ENCODE assay signal across 8 cellular contexts in the genomic region with DNA sequence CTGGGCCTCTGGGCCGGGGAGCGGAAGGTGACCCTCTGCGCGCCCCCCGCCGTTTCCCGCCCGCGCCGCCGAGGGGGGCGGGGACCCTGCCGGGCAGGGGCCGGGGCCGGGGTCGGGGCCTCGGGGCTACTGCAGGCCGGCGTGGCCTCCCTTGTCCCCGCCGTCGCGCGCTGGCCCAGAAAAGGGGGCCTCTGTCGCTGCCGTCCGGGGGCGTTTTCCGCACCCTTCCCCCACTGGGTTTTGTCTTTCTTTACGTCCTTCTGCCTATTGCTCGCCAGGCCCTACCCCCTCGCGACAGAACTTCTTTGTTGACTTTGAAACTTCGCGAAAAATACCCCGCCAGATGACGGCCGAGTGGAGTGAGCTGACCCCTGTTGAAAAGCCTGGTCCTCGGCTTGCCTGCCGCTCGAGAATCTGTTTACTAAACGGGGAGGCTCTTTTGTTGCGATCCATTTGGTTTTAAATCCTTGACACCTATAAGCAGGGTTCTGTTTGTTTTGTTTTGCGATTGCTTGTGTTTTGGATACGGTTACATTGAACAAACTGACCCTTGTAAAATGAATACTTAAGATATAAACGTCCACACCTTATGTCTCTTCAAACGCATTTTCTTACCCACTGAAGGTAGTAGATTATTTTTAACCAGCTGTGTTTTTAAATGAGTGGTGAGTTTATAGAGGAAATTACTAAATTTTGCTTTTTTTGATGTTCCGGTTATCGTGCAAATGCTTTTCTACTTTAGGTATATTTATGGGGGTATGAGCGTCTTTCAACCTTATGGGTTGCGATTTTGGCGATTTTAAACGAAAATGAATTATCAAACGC. TPM values are rescaled to one million over a fixed set of nuclear protein-coding genes. Genes with fewer than 3 reads are reported as not detected.
DNase-seq lines count a peak whose midpoint lies in the region; ATAC-seq, FAIRE-seq and TF ChIP-seq lines count a peak whose summit lies in the region.

No MANE protein-coding gene starts in this region.

- peaks cover 0 to 37% of the 10 kb centered on the region in 2 experiments; a peak in 2 of 4 replicates for H3K79me1 ChIP-seq in IMR-90 (ENCODE audit: low read depth in 1 of 2, low read length in 2 of 2)

- H3K56ac ChIP-seq in IMR-90 (ENCODE audit: extremely low read depth, insufficient read depth, low read length): peak overlapping the region; percentile 1; the same call in 1 of the 2 replicates

- ATAC-seq in GM21447 (IDR thresholded peaks at IDR 0.05; ENCODE audit: unreplicated experiment) (peak; percentile 34), IMR-90 (ENCODE audit: low read depth) (peak; percentile 12), K562 (peak; percentile 47)

- peak overlapping the region; percentile 85 for H3K18ac ChIP-seq in IMR-90 (ENCODE audit: low read depth, low read length)

- no peaks in the 10 kb centered on the region for H3K9me3 ChIP-seq in IMR-90 (ENCODE audit: control insufficient read depth, insufficient read depth, low read length)
- H3K9me3 ChIP-seq in SU-DHL-6 (ENCODE audit: insufficient read depth, low read length): no peaks in the 10 kb centered on the region
- H3K9me3 ChIP-seq in K562 (replicated peaks; ENCODE audit: control insufficient read depth, insufficient read depth, low read depth, low read length): no peaks in the 10 kb centered on the region

- H3K9ac ChIP-seq in IMR-90 (ENCODE audit: low read depth, low read length) (peak overlapping the region; percentile 91), SU-DHL-6 (ENCODE audit: low read length) (peak overlapping the region; percentile 78), K562 (ENCODE audit: insufficient read depth in 1 of 2, low read depth in 2 of 2, low read length in 2 of 2) (peak overlapping the region; percentile 93 to 97)

- peak overlapping the region; percentile 91 for H2AK9ac ChIP-seq in IMR-90 (replicated peaks; ENCODE audit: low read depth, low read length, poor library complexity)

- H3K9me3 Mint-ChIP-seq in Calu3 (ENCODE audit: low read depth, unreplicated experiment) (no peaks in the 10 kb centered on the region), immature natural killer cell (no peaks in the 10 kb centered on the region)

- peaks cover 40% of the 10 kb centered on the region for H3K36me3 Mint-ChIP-seq in Calu3 (ENCODE audit: insufficient read depth, unreplicated experiment)
- H3K36me3 Mint-ChIP-seq in immature natural killer cell: no peaks in the 10 kb centered on the region

- H3K36me3 ChIP-seq in IMR-90 (ENCODE audit: control insufficient read depth, insufficient read depth, low read length) (no peaks in the 10 kb centered on the region), SU-DHL-6 (ENCODE audit: low read length) (no peaks in the 10 kb centered on the region), K562 (ENCODE audit: control insufficient read depth, insufficient read depth, low read length) (peaks cover 21% of the 10 kb centered on the region; the same call in 2 of the 3 replicates)

- peak; percentile 39; the same call in 1 of the 2 replicates for TF ChIP-seq EP300 in K562 (IDR thresholded peaks at IDR 0.05; ENCODE audit: low read length)

- H2AFZ ChIP-seq in IMR-90 (replicated peaks; ENCODE audit: low read length, poor library complexity) (peak overlapping the region; percentile 97), SU-DHL-6 (ENCODE audit: low read depth, low read length, severe bottlenecking) (peak overlapping the region; percentile 65), K562 (ENCODE audit: low read depth, low read length) (peak overlapping the region; percentile 55)

- peak overlapping the region; percentile 84 to 91; a peak in 3 of 4 replicates for H4K8ac ChIP-seq in IMR-90 (ENCODE audit: low read depth in 2 of 2, low read length in 2 of 2)

- H3K27ac Mint-ChIP-seq in Calu3 (ENCODE audit: unreplicated experiment) (peak overlapping the region; percentile 99), immature natural killer cell (peak overlapping the region; percentile 98 to 99 (median 99))

- peak overlapping the region; percentile 97 for H3K4me2 ChIP-seq in IMR-90 (ENCODE audit: low read depth, low read length)
- H3K4me2 ChIP-seq in SU-DHL-6 (ENCODE audit: low read depth, low read length, poor library complexity, severe bottlenecking): peak overlapping the region; percentile 83
- H3K4me2 ChIP-seq in K562 (ENCODE audit: insufficient read depth, low read length): peak overlapping the region; percentile 95

- dilution Hi-C loops in IMR-90 (cut with HindIII; ENCODE audit: low sequenced_read_pairs, unreplicated experiment): no loop called here

- H4K20me1 ChIP-seq in IMR-90 (ENCODE audit: insufficient read depth, low read length): peaks cover 41% of the 10 kb centered on the region
- peaks cover 15% of the 10 kb centered on the region for H4K20me1 ChIP-seq in SU-DHL-6 (ENCODE audit: low read depth, low read length)
- peaks cover 33% of the 10 kb centered on the region for H4K20me1 ChIP-seq in K562 (replicated peaks; ENCODE audit: control insufficient read depth, insufficient read depth, low read length)

- peak overlapping the region; percentile 11 for H3K23ac ChIP-seq in IMR-90 (ENCODE audit: low read depth, low read length)

- H3K4me3 Mint-ChIP-seq in Calu3 (ENCODE audit: low read depth, unreplicated experiment) (peak overlapping the region; percentile 93), immature natural killer cell (peak overlapping the region; percentile 98 to 100 (median 99))

- no peak overlapping the region for H2BK20ac ChIP-seq in IMR-90 (ENCODE audit: low read depth, low read length)

- peaks cover 53% of the 10 kb centered on the region for H3K79me2 ChIP-seq in SU-DHL-6 (ENCODE audit: insufficient read depth, low read length)
- peaks cover 81% of the 10 kb centered on the region for H3K79me2 ChIP-seq in K562 (ENCODE audit: control insufficient read depth, insufficient read depth, low read length)

- H3K4me1 Mint-ChIP-seq in Calu3 (ENCODE audit: low read depth, unreplicated experiment) (peaks cover 27% of the 10 kb centered on the region), immature natural killer cell (peaks cover 49 to 63% of the 10 kb centered on the region in 2 donors)

- in situ Hi-C loops in IMR-90 (cut with MboI; ENCODE audit: low sequenced_read_pairs): no loop called here
- in situ Hi-C loops in K562 (cut with MboI): no loop called here

- H3K27me3 ChIP-seq in IMR-90 (ENCODE audit: control insufficient read depth, insufficient read depth, low read length): no peaks in the 10 kb centered on the region
- H3K27me3 ChIP-seq in SU-DHL-6 (ENCODE audit: low read length): no peaks in the 10 kb centered on the region
- H3K27me3 ChIP-seq in K562 (ENCODE audit: control insufficient read depth in 2 of 2, insufficient read depth in 2 of 2, low read length in 2 of 2): no peaks in the 10 kb centered on the region

- DNase-seq in Calu3: peak; percentile 50
- DNase-seq in IMR-90: peak; percentile 50
- peak; percentile 69 to 89 (median 80) for DNase-seq in K562 (ENCODE audit: extremely low read depth in 1 of 4, low spot score in 3 of 4)
- DNase-seq in immature natural killer cell: peak; percentile 49 to 54 (median 51)
- DNase-seq in stimulated activated CD4-positive, alpha-beta T cell treated with anti-CD3 and anti-CD28 coated beads, Interleukin-1b, Interleukin-23, amount 100 ng/mL, for 4 hours (ENCODE audit: low read depth in 2 of 2): peak; percentile 31 to 42
- DNase-seq in AG20443 (ENCODE audit: low spot score): no peak

- no peak overlapping the region for H2BK15ac ChIP-seq in IMR-90 (ENCODE audit: low read depth, low read length)

- peak overlapping the region; percentile 83 for H3K4ac ChIP-seq in IMR-90 (ENCODE audit: low read depth, low read length)

- H2AK5ac ChIP-seq in IMR-90 (ENCODE audit: low read depth, low read length): no peak overlapping the region

- BruUV-seq in Calu3 (replicated peaks; lab: Mats Ljungman, UMichigan): TSS peak; percentile 54
- no TSS peak for BruUV-seq in IMR-90 (replicated peaks; lab: Mats Ljungman, UMichigan)
- BruUV-seq in K562 (replicated peaks; lab: Mats Ljungman, UMichigan): TSS peak; percentile 48

- peak overlapping the region; percentile 3; the same call in 1 of the 2 replicates for H4K5ac ChIP-seq in IMR-90 (ENCODE audit: low read depth, low read length)

- H3K9me2 ChIP-seq in SU-DHL-6 (replicated peaks; ENCODE audit: insufficient read depth, low read length): no peaks in the 10 kb centered on the region

- TF ChIP-seq POLR2A in IMR-90 (IDR thresholded peaks at IDR 0.05; ENCODE audit: low read depth, low read length): no peak
- no peak for TF ChIP-seq POLR2A in K562 (conservative IDR thresholded peaks at IDR 0.05)

- peak overlapping the region; percentile 99 for H3K27ac ChIP-seq in IMR-90 (ENCODE audit: insufficient read depth, low read length)
- H3K27ac ChIP-seq in SU-DHL-6 (ENCODE audit: low read depth, low read length): peak overlapping the region; percentile 89
- H3K27ac ChIP-seq in K562 (ENCODE audit: extremely low read depth, low read depth, low read length): peak overlapping the region; percentile 96

- H3F3A ChIP-seq in SU-DHL-6 (ENCODE audit: insufficient read depth): peaks cover 16% of the 10 kb centered on the region; the same call in 1 of the 2 replicates

- WGBS in IMR-90 (ENCODE audit: extremely low coverage in 2 of 2, insufficient read length in 1 of 2), 2 experiments: 2% methylated on average over 12 of the region's 54 CpGs; no CpG with 5 or more reads in 1 of the 2 experiments
- WGBS in K562 (ENCODE audit: insufficient coverage, low coverage, missing lambda C conversion rate): under 1% methylated on average over 37 of the region's 54 CpGs

- no peak for FAIRE-seq in K562 (lab: Jason Lieb, UNC)

- peak overlapping the region; percentile 95 for H2BK5ac ChIP-seq in IMR-90 (ENCODE audit: low read depth, low read length, poor library complexity, severe bottlenecking)

- peak overlapping the region; percentile 92 for H3K4me3 ChIP-seq in IMR-90 (ENCODE audit: insufficient read depth, low read depth, low read length)
- H3K4me3 ChIP-seq in SU-DHL-6 (ENCODE audit: insufficient read depth, low read length, poor library complexity, severe bottlenecking): peak overlapping the region; percentile 87
- H3K4me3 ChIP-seq in K562: peak overlapping the region; percentile 60

- H3K14ac ChIP-seq in IMR-90 (replicated peaks; ENCODE audit: low read depth, low read length): peak overlapping the region; percentile 54

- H2BK120ac ChIP-seq in IMR-90 (ENCODE audit: low read depth, low read length): peak overlapping the region; percentile 1

- TF ChIP-seq CTCF in Calu3 (IDR thresholded peaks at IDR 0.05; ENCODE audit: unreplicated experiment): no peak
- TF ChIP-seq CTCF in IMR-90 (conservative IDR thresholded peaks at IDR 0.05; ENCODE audit: low read depth, low read length): no peak
- no peak for TF ChIP-seq CTCF in SU-DHL-6 (IDR thresholded peaks at IDR 0.05; ENCODE audit: insufficient read depth, low read length, poor library complexity, severe bottlenecking)
- TF ChIP-seq CTCF in K562 (IDR thresholded peaks at IDR 0.05 in 2 of 3, conservative IDR thresholded peaks at IDR 0.05 in 1 of 3; ENCODE audit: insufficient read depth in 2 of 3, low read depth in 1 of 3, low read length in 3 of 3): peak in 1 of 3 experiments; percentile 8; a peak in 1 of 6 replicates

- H3K27me3 Mint-ChIP-seq in Calu3 (ENCODE audit: unreplicated experiment): no peaks in the 10 kb centered on the region
- H3K27me3 Mint-ChIP-seq in immature natural killer cell (ENCODE audit: low read depth in 3 of 3): peaks cover 6 to 17% (median 9%) of the 10 kb centered on the region in 3 donors

- no peak for TF ChIP-seq RAD21 in IMR-90 (IDR thresholded peaks at IDR 0.05; ENCODE audit: low read length)
- no peak for TF ChIP-seq RAD21 in K562 (CRISPR knock-in tag; conservative IDR thresholded peaks at IDR 0.05 in 1 of 2, IDR thresholded peaks at IDR 0.05 in 1 of 2)

- peaks cover 9% of the 10 kb centered on the region for H3K9me1 ChIP-seq in IMR-90 (ENCODE audit: insufficient read depth, low read length)
- no peaks in the 10 kb centered on the region for H3K9me1 ChIP-seq in K562 (ENCODE audit: control insufficient read depth, insufficient read depth, low read length)

- CTCF ChIA-PET in Calu3 (lab: Charles Lee) (interaction anchor here (0.9 to 1.0 kb wide), 4 partner anchors 10 to 70 kb away, joined by 3 to 5 read pairs (median 4); no protein-coding TSS in a partner anchor), IMR-90 (lab: Yijun Ruan, JAX) (interaction anchor here (1.1 kb wide), 1 partner anchor 10 kb away, joined by 3 read pairs; no protein-coding TSS in a partner anchor), K562 (lab: Yijun Ruan, JAX; ENCODE audit: low intra/inter-chr PET ratio) (no interaction called here)

- POLR2A ChIA-PET in IMR-90 (lab: Charles Lee; ENCODE audit: unreplicated experiment): interaction anchor here (0.6 kb wide), 1 partner anchor 14 kb away, joined by 5 read pairs; no protein-coding TSS in a partner anchor
- POLR2A ChIA-PET in K562 (lab: Yijun Ruan, JAX): interaction anchor here (0.8 to 4.0 kb wide), 23 partner anchors 10 to 104 kb away, joined by 3 to 38 read pairs (median 6); partner anchors contain the start of genes ATPSCKMT and CCT5

- peak overlapping the region; percentile 31 for H4K91ac ChIP-seq in IMR-90 (ENCODE audit: insufficient read depth, low read depth, low read length)

- H3K4me1 ChIP-seq in IMR-90 (ENCODE audit: control insufficient read depth, insufficient read depth, low read length) (peaks cover 10% of the 10 kb centered on the region), K562 (replicated peaks in 1 of 2; ENCODE audit: control insufficient read depth in 2 of 2, insufficient read depth in 2 of 2, low read length in 2 of 2) (peaks cover 22 to 36% of the 10 kb centered on the region in 2 experiments)

- intact Hi-C loops in Calu3 (cut with micrococcal nuclease; ENCODE audit: unreplicated experiment): loop anchor here (2.0 kb wide), 1 partner anchor 69 kb away; no protein-coding TSS in a partner anchor
- intact Hi-C loops in IMR-90 (cut with micrococcal nuclease): loop anchor here (5.0 kb wide), 1 partner anchor 68 kb away; no protein-coding TSS in a partner anchor
- intact Hi-C loops in K562 (cut with micrococcal nuclease): loop anchor here (5.0 to 10.0 kb wide), 3 partner anchors 62 to 151 kb away; partner anchors contain the start of gene CCT5

RNA-seq across cellular contexts. Expression of gene MARCHF6, which starts 0.8 kb away (rescaled TPM):
- total RNA-seq in Calu3 (2022): 155 and 160 TPM in 2 replicates
- 55.2 and 71.4 TPM in 2 replicates for total RNA-seq in IMR-90 (2012; rRNA removed)
- 45.9 and 62.6 TPM in 2 replicates for polyA plus RNA-seq in IMR-90 (2012; rRNA removed)
- 13.2 and 14.4 TPM in 2 replicates for polyA plus RNA-seq in IMR-90 (2012; cell fraction: cytosol; rRNA removed)
- 65.9 and 496 TPM in 2 replicates for polyA plus RNA-seq in IMR-90 (2012; cell fraction: nucleus; rRNA removed; ENCODE audit: low replicate concordance)
- total RNA-seq in K562 (2011; cell fraction: chromatin; rRNA removed; ENCODE audit: low replicate concordance): 561 and 734 TPM in 2 replicates
- 300 and 404 TPM in 2 replicates for total RNA-seq in K562 (2011; cell fraction: nucleolus; rRNA removed)
- 460 and 488 TPM in 2 replicates for total RNA-seq in K562 (2011; cell fraction: nucleoplasm; rRNA removed)
- 68.1 and 82.1 TPM in 2 replicates for total RNA-seq in K562 (2014; rRNA removed)
- total RNA-seq in K562 (2014; rRNA removed; fragmentation: Illumina TruSeq; extraction: Trizol): 110 and 145 TPM in 2 replicates
- 73.8 and 74.1 TPM in 2 replicates for total RNA-seq in K562 (2015; rRNA removed; fragmentation: Illumina TruSeq; extraction: Trizol)
- total RNA-seq in K562 (2021): 173 and 197 TPM in 2 replicates
- 363 and 456 TPM in 2 replicates for polyA plus RNA-seq in K562 (2011; rRNA removed)
- 108 and 266 TPM in 2 replicates for polyA plus RNA-seq in K562 (2011; cell fraction: cytosol; rRNA removed)
- 690 and 1,115 TPM in 2 replicates for polyA plus RNA-seq in K562 (2011; cell fraction: nucleus; rRNA removed)
- 113 TPM in 2 replicates for polyA plus RNA-seq in K562 (2012)
- 97.2 and 107 TPM in 2 replicates for polyA plus RNA-seq in K562 (2014; fragmentation: Illumina TruSeq; extraction: Trizol)
- 100 to 1,000 TPM; 170 to 176 TPM for polyA plus RNA-seq in K562 (2014; fragmentation: Nextera tagmentation; extraction: Ambion mirVana)
- 113 and 116 TPM in 2 replicates for polyA plus RNA-seq in K562 (2014; rRNA removed)
- polyA minus RNA-seq in K562 (2011; rRNA and poly(A)+ RNA removed): 714 and 809 TPM in 2 replicates
- polyA minus RNA-seq in K562 (2011; cell fraction: cytosol; rRNA and poly(A)+ RNA removed): 187 and 222 TPM in 2 replicates
- 218 and 284 TPM in 2 replicates for polyA minus RNA-seq in K562 (2011; cell fraction: nucleus; rRNA and poly(A)+ RNA removed)
- polyA plus RNA-seq in immature natural killer cell: 10 to 100 TPM; 23.3 to 54.5 (median 52.5) TPM

RNA-seq across cellular contexts. Expression of gene CMBL, which starts 46.6 kb away (rescaled TPM):
- 12.9 and 17.0 TPM in 2 replicates for total RNA-seq in Calu3 (2022)
- total RNA-seq in IMR-90 (2012; rRNA removed): 5.0 and 5.8 TPM in 2 replicates
- 25.9 and 26.3 TPM in 2 replicates for polyA plus RNA-seq in IMR-90 (2012; rRNA removed)
- polyA plus RNA-seq in IMR-90 (2012; cell fraction: cytosol; rRNA removed): 7.6 and 31.9 TPM in 2 replicates
- 6.3 and 8.1 TPM in 2 replicates for polyA plus RNA-seq in IMR-90 (2012; cell fraction: nucleus; rRNA removed; ENCODE audit: low replicate concordance)
- 57.6 and 73.6 TPM in 2 replicates for total RNA-seq in K562 (2011; cell fraction: chromatin; rRNA removed; ENCODE audit: low replicate concordance)
- total RNA-seq in K562 (2011; cell fraction: nucleolus; rRNA removed): 41.8 and 51.0 TPM in 2 replicates
- total RNA-seq in K562 (2011; cell fraction: nucleoplasm; rRNA removed): 60.6 and 76.3 TPM in 2 replicates
- 22.6 and 30.0 TPM in 2 replicates for total RNA-seq in K562 (2014; rRNA removed)
- total RNA-seq in K562 (2014; rRNA removed; fragmentation: Illumina TruSeq; extraction: Trizol): 68.2 and 86.7 TPM in 2 replicates
- total RNA-seq in K562 (2015; rRNA removed; fragmentation: Illumina TruSeq; extraction: Trizol): 54.7 and 55.5 TPM in 2 replicates
- total RNA-seq in K562 (2021): 119 and 121 TPM in 2 replicates
- 183 and 192 TPM in 2 replicates for polyA plus RNA-seq in K562 (2011; rRNA removed)
- 228 and 464 TPM in 2 replicates for polyA plus RNA-seq in K562 (2011; cell fraction: cytosol; rRNA removed)
- polyA plus RNA-seq in K562 (2011; cell fraction: nucleus; rRNA removed): 27.2 and 28.4 TPM in 2 replicates
- polyA plus RNA-seq in K562 (2012): 129 and 225 TPM in 2 replicates
- polyA plus RNA-seq in K562 (2014; fragmentation: Illumina TruSeq; extraction: Trizol): 140 and 144 TPM in 2 replicates
- polyA plus RNA-seq in K562 (2014; fragmentation: Nextera tagmentation; extraction: Ambion mirVana): 10 to 100 TPM; 53.4 to 71.1 TPM
- polyA plus RNA-seq in K562 (2014; rRNA removed): 109 and 128 TPM in 2 replicates
- polyA minus RNA-seq in K562 (2011; rRNA and poly(A)+ RNA removed): 176 TPM in 2 replicates
- 200 and 213 TPM in 2 replicates for polyA minus RNA-seq in K562 (2011; cell fraction: cytosol; rRNA and poly(A)+ RNA removed)
- 23.2 and 39.3 TPM in 2 replicates for polyA minus RNA-seq in K562 (2011; cell fraction: nucleus; rRNA and poly(A)+ RNA removed)
- polyA plus RNA-seq in immature natural killer cell: under 1 TPM in 2 of 3 donors, not detected in 1; 0.35 to 0.84 TPM
